ENCODE assay signal across 12 cellular contexts in the genomic region with DNA sequence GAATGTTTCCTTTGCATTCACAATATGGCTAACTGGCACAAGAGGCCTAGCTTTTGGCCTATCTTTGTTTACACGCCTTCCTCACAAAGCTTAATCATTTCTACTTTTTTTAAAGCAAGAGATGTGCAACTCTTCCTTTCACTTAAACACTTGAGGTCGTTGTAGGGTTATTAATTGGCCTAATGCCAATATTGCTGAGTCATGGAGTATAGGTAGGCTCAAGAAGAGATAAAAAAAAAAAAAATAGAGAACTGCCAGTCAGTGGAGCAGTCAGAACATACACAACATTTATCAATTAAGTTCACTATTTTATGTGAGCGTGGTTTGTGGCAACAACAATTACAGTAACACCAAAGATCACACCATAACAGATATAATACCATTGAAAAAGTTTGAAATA. TPM values are rescaled to one million over a fixed set of nuclear protein-coding genes. Genes with fewer than 3 reads are reported as not detected.
DNase-seq lines count a peak whose midpoint lies in the region; ATAC-seq, FAIRE-seq and TF ChIP-seq lines count a peak whose summit lies in the region.
"Had no signal": no experiment of that assay in that cellular context is flagged by ENCODE, and none has a peak within 500 bp of the region (broad histone marks: within the 10 kb centered on the region; RNA-seq: fewer than 3 reads in every experiment).

No MANE protein-coding gene starts in this region.

- no peak overlapping the region for H3K9ac ChIP-seq in HepG2 (ENCODE audit: insufficient read depth, low read depth, low read length)
- H3K9ac ChIP-seq: KMS-11 had no signal

- no TSS peak for BruUV-seq in HepG2 (replicated peaks; lab: Mats Ljungman, UMichigan)

- H3K4me3 Mint-ChIP-seq in activated naive CD8-positive, alpha-beta T cell treated with anti-CD3 and anti-CD28 coated beads for 36 hours = no peak overlapping the region

- peaks cover 18% of the 10 kb centered on the region for H3K36me3 Mint-ChIP-seq in activated naive CD8-positive, alpha-beta T cell treated with anti-CD3 and anti-CD28 coated beads for 36 hours

- H3K79me2 ChIP-seq in HepG2 (ENCODE audit: insufficient read depth, low read length) = peaks cover 27% of the 10 kb centered on the region

- ATAC-seq in HepG2 = no peak
- ATAC-seq in HG02852 (IDR thresholded peaks at IDR 0.05; ENCODE audit: unreplicated experiment) = no peak
- no peak for ATAC-seq in Right ventricle myocardium superior (ENCODE audit: poor library complexity)
- ATAC-seq: mucosa of descending colon had no signal

- H3K9me3 Mint-ChIP-seq in activated naive CD8-positive, alpha-beta T cell treated with anti-CD3 and anti-CD28 coated beads for 36 hours = no peaks in the 10 kb centered on the region
- H3K9me3 Mint-ChIP-seq: brain had no signal

- H2AFZ ChIP-seq in HepG2 (ENCODE audit: low read length) = no peak overlapping the region

- 69% methylated on average over 3 of the region's 3 CpGs for WGBS in HepG2 (ENCODE audit: low lambda C conversion rate)

- H3K4me1 Mint-ChIP-seq in activated naive CD8-positive, alpha-beta T cell treated with anti-CD3 and anti-CD28 coated beads for 36 hours = peaks cover 34% of the 10 kb centered on the region

- DNase-seq in DMS79 (lab: John Stamatoyannopoulos, UW) = peak; percentile 29
- DNase-seq in HT1080 (ENCODE audit: low read depth) = peak; percentile 57
- no peak for DNase-seq in activated naive CD8-positive, alpha-beta T cell treated with anti-CD3 and anti-CD28 coated beads for 36 hours
- peak; percentile 22 for DNase-seq in HepG2 (ENCODE audit: low spot score)
- no peak for DNase-seq in GOT3 (lab: John Stamatoyannopoulos, UW)
- DNase-seq in Right ventricle myocardium superior = no peak
- DNase-seq: activated CD4-positive, CD25-positive, alpha-beta regulatory T cell treated with anti-CD3 and anti-CD28 coated beads, Interleukin-2, amount 50 U/mL, for 72 hours; mucosa of descending colon had no signal

- intact Hi-C loops in HepG2 (cut with micrococcal nuclease; ENCODE audit: unreplicated experiment) (no loop called here), Right ventricle myocardium superior (cut with DNase I) (no loop called here)

- no peaks in the 10 kb centered on the region for H3K9me3 ChIP-seq in HepG2 (ENCODE audit: low read length)
- H3K9me3 ChIP-seq: mucosa of descending colon had no signal

- in situ Hi-C loops in HepG2 (cut with HindIII; ENCODE audit: extremely low pct_ligation_motif_present, low pct_unique_long_range_greater_than_20kb) = no loop called here

- CTCF ChIA-PET in HepG2 (lab: Yijun Ruan, JAX; ENCODE audit: low intra/inter-chr PET ratio, low total read pairs) = no interaction called here

- TF ChIP-seq CTCF in HepG2 (CRISPR knock-in tag; IDR thresholded peaks at IDR 0.05) = no peak

- no peak overlapping the region for H3K27ac ChIP-seq in HepG2 (ENCODE audit: extremely low read length, insufficient read depth, low read length)
- H3K27ac ChIP-seq: KMS-11 had no signal

- peak overlapping the region; percentile 30 for H3K27ac Mint-ChIP-seq in activated naive CD8-positive, alpha-beta T cell treated with anti-CD3 and anti-CD28 coated beads for 36 hours
- H3K27ac Mint-ChIP-seq: brain had no signal

- no peak overlapping the region for H3K4me3 ChIP-seq in HepG2 (replicated peaks in 1 of 3; ENCODE audit: insufficient read depth in 1 of 3, low read depth in 2 of 3, low read length in 3 of 3)
- H3K4me3 ChIP-seq: mucosa of descending colon had no signal

- no peak overlapping the region for H3K4me2 ChIP-seq in HepG2 (ENCODE audit: low read depth, low read length)
- H3K4me2 ChIP-seq: KMS-11 had no signal

- H3K4me1 ChIP-seq in HepG2 (ENCODE audit: insufficient read depth, low read length) = peaks cover 19% of the 10 kb centered on the region

- H3K27me3 Mint-ChIP-seq in activated naive CD8-positive, alpha-beta T cell treated with anti-CD3 and anti-CD28 coated beads for 36 hours = no peaks in the 10 kb centered on the region
- H3K27me3 Mint-ChIP-seq: brain had no signal

- H4K20me1 ChIP-seq in HepG2 (ENCODE audit: insufficient read depth, low read length) = no peaks in the 10 kb centered on the region

- no peak for TF ChIP-seq POLR2A in HepG2 (IDR thresholded peaks at IDR 0.05; ENCODE audit: insufficient read depth in 1 of 2, low read depth in 2 of 2, low read length in 2 of 2)

- no peak for TF ChIP-seq RAD21 in HepG2 (CRISPR knock-in tag; IDR thresholded peaks at IDR 0.05)

- POLR2A ChIA-PET in HepG2 (lab: Yijun Ruan, JAX) = interaction anchor here (0.9 kb wide), 1 partner anchor 13 kb away, joined by 3 read pairs; no protein-coding TSS in a partner anchor

- peaks cover 1 to 3% of the 10 kb centered on the region in 2 experiments; a peak in 2 of 5 replicates for H3K36me3 ChIP-seq in HepG2 (replicated peaks in 1 of 2; ENCODE audit: control insufficient read depth in 1 of 2, insufficient read depth in 2 of 2, low read length in 2 of 2)

- H3K27me3 ChIP-seq in HepG2 (ENCODE audit: control insufficient read depth in 1 of 2, insufficient read depth in 2 of 2, low read length in 2 of 2) = no peaks in the 10 kb centered on the region; a peak in 1 of 5 replicates

- TF ChIP-seq EP300 in HepG2 (IDR thresholded peaks at IDR 0.05; ENCODE audit: low read depth in 2 of 2, low read length in 2 of 2) (no peak), HepG2 (CRISPR knock-in tag; IDR thresholded peaks at IDR 0.05; ENCODE audit: borderline replicate concordance) (no peak)

- no peak for FAIRE-seq in HepG2 (lab: Jason Lieb, UNC)
- FAIRE-seq: frontal cortex had no signal

TF ChIP-seq in HepG2, 621 proteins besides CTCF, POLR2A, EP300 and RAD21 (continues in another document):
- no peak for TF ChIP-seq MTF1 (CRISPR knock-in tag; IDR thresholded peaks at IDR 0.05)
- TF ChIP-seq SYNCRIP (IDR thresholded peaks at IDR 0.05; ENCODE audit: insufficient read depth, low read depth, low read length) = no peak
- no peak for TF ChIP-seq TCF7 (IDR thresholded peaks at IDR 0.05; ENCODE audit: low read depth)

RNA-seq across cellular contexts. Expression of a gene that starts 5.9 kb away (rescaled TPM):
- 21.8 and 22.0 TPM in 2 replicates for total RNA-seq in HT1080 (2014; rRNA removed; shearing (Covaris generic))
- polyA plus RNA-seq in HT1080 (2015; cell fraction: cytosol; rRNA removed) = 15.4 and 17.4 TPM in 2 replicates
- polyA plus RNA-seq in HT1080 (2015; cell fraction: nucleus; rRNA removed) = 50.9 and 52.1 TPM in 2 replicates
- total RNA-seq in activated naive CD8-positive, alpha-beta T cell treated with anti-CD3 and anti-CD28 coated beads for 36 hours = 10 to 100 TPM; 28.4 to 28.5 TPM
- total RNA-seq in HepG2 (2016; rRNA removed; fragmentation: Illumina TruSeq; extraction: Trizol) (11.8 and 12.3 TPM in 2 replicates), Right ventricle myocardium superior (18.1 TPM)
- 1.6 and 2.1 TPM in 2 replicates for total RNA-seq in HepG2 (2016; cell fraction: cytosol; rRNA removed; fragmentation: Illumina TruSeq; extraction: Trizol; ENCODE audit: low read depth)
- 11.1 and 11.2 TPM in 2 replicates for total RNA-seq in HepG2 (2016; cell fraction: insoluble cytoplasmic fraction; rRNA removed; fragmentation: Illumina TruSeq; extraction: Trizol)
- total RNA-seq in HepG2 (2016; cell fraction: membrane; rRNA removed; fragmentation: Illumina TruSeq; extraction: Trizol) = 2.8 and 3.5 TPM in 2 replicates
- total RNA-seq in HepG2 (2016; cell fraction: nucleus; rRNA removed; fragmentation: Illumina TruSeq; extraction: Trizol) = 17.2 and 17.6 TPM in 2 replicates
- 18.6 and 23.4 TPM in 2 replicates for polyA plus RNA-seq in HepG2 (2011; rRNA removed)
- 8.3 and 8.9 TPM in 2 replicates for polyA plus RNA-seq in HepG2 (2011; cell fraction: cytosol; rRNA removed)
- 26.9 and 27.4 TPM in 2 replicates for polyA plus RNA-seq in HepG2 (2011; cell fraction: nucleus; rRNA removed)
- 7.2 and 7.5 TPM in 2 replicates for polyA plus RNA-seq in HepG2 (2012)
- polyA plus RNA-seq in HepG2 (2016; cell fraction: cytosol; fragmentation: Illumina TruSeq; extraction: Trizol; ENCODE audit: low read depth) = 0.44 and 0.62 TPM in 2 replicates
- polyA plus RNA-seq in HepG2 (2016; cell fraction: insoluble cytoplasmic fraction; fragmentation: Illumina TruSeq; extraction: Trizol; ENCODE audit: low read depth) = 10.7 and 10.8 TPM in 2 replicates
- polyA plus RNA-seq in HepG2 (2016; cell fraction: membrane; fragmentation: Illumina TruSeq; extraction: Trizol; ENCODE audit: low read depth) = 1.1 and 1.2 TPM in 2 replicates
- polyA plus RNA-seq in HepG2 (2016; cell fraction: nucleus; fragmentation: Illumina TruSeq; extraction: Trizol; ENCODE audit: insufficient read depth, low read depth) = 19.2 and 19.7 TPM in 2 replicates
- 78.1 and 115 TPM in 2 replicates for polyA minus RNA-seq in HepG2 (2011; rRNA and poly(A)+ RNA removed; ENCODE audit: low replicate concordance)
- 9.3 and 13.0 TPM in 2 replicates for polyA minus RNA-seq in HepG2 (2011; cell fraction: cytosol; rRNA and poly(A)+ RNA removed)
- 46.9 and 55.0 TPM in 2 replicates for polyA minus RNA-seq in HepG2 (2011; cell fraction: nucleus; rRNA and poly(A)+ RNA removed)

RNA-seq across cellular contexts. Expression of a gene that starts 6.2 kb away (rescaled TPM):
- 11.7 and 14.0 TPM in 2 replicates for total RNA-seq in HT1080 (2014; rRNA removed; shearing (Covaris generic))
- 17.7 and 18.2 TPM in 2 replicates for polyA plus RNA-seq in HT1080 (2015; cell fraction: cytosol; rRNA removed)
- polyA plus RNA-seq in HT1080 (2015; cell fraction: nucleus; rRNA removed) = 12.6 and 14.3 TPM in 2 replicates
- 10 to 100 TPM; 16.7 to 16.8 TPM for total RNA-seq in activated naive CD8-positive, alpha-beta T cell treated with anti-CD3 and anti-CD28 coated beads for 36 hours
- 45.9 and 70.0 TPM in 2 replicates for total RNA-seq in HepG2 (2016; rRNA removed; fragmentation: Illumina TruSeq; extraction: Trizol)
- 7.1 and 7.4 TPM in 2 replicates for total RNA-seq in HepG2 (2016; cell fraction: cytosol; rRNA removed; fragmentation: Illumina TruSeq; extraction: Trizol; ENCODE audit: low read depth)
- 48.2 and 69.3 TPM in 2 replicates for total RNA-seq in HepG2 (2016; cell fraction: insoluble cytoplasmic fraction; rRNA removed; fragmentation: Illumina TruSeq; extraction: Trizol)
- 23.8 and 25.3 TPM in 2 replicates for total RNA-seq in HepG2 (2016; cell fraction: membrane; rRNA removed; fragmentation: Illumina TruSeq; extraction: Trizol)
- 54.0 and 61.5 TPM in 2 replicates for total RNA-seq in HepG2 (2016; cell fraction: nucleus; rRNA removed; fragmentation: Illumina TruSeq; extraction: Trizol)
- 51.3 and 62.9 TPM in 2 replicates for polyA plus RNA-seq in HepG2 (2011; rRNA removed)
- polyA plus RNA-seq in HepG2 (2011; cell fraction: cytosol; rRNA removed) = 44.6 and 59.9 TPM in 2 replicates
- 10.5 and 11.9 TPM in 2 replicates for polyA plus RNA-seq in HepG2 (2011; cell fraction: nucleus; rRNA removed)
- polyA plus RNA-seq in HepG2 (2012) = 69.2 and 75.5 TPM in 2 replicates
- 5.7 TPM in 2 replicates for polyA plus RNA-seq in HepG2 (2016; cell fraction: cytosol; fragmentation: Illumina TruSeq; extraction: Trizol; ENCODE audit: low read depth)
- polyA plus RNA-seq in HepG2 (2016; cell fraction: insoluble cytoplasmic fraction; fragmentation: Illumina TruSeq; extraction: Trizol; ENCODE audit: low read depth) = 37.4 and 41.3 TPM in 2 replicates
- polyA plus RNA-seq in HepG2 (2016; cell fraction: membrane; fragmentation: Illumina TruSeq; extraction: Trizol; ENCODE audit: low read depth) = 10.6 and 10.8 TPM in 2 replicates
- polyA plus RNA-seq in HepG2 (2016; cell fraction: nucleus; fragmentation: Illumina TruSeq; extraction: Trizol; ENCODE audit: insufficient read depth, low read depth) = 58.2 and 58.6 TPM in 2 replicates
- 30.4 and 51.6 TPM in 2 replicates for polyA minus RNA-seq in HepG2 (2011; rRNA and poly(A)+ RNA removed; ENCODE audit: low replicate concordance)
- polyA minus RNA-seq in HepG2 (2011; cell fraction: cytosol; rRNA and poly(A)+ RNA removed) = 38.5 and 48.4 TPM in 2 replicates
- 28.3 and 33.1 TPM in 2 replicates for polyA minus RNA-seq in HepG2 (2011; cell fraction: nucleus; rRNA and poly(A)+ RNA removed)
- 9.4 TPM for total RNA-seq in Right ventricle myocardium superior

Comparison
In these comparisons a context has a peak if more than half of its experiments do, and no peak if none do; other contexts are left out.
1. DNase-seq: peak in DMS79 (single experiment), HT1080 (single experiment) and HepG2 (single experiment); none in activated naive CD8-positive, alpha-beta T cell treated with anti-CD3 and anti-CD28 coated beads for 36 hours (single experiment), GOT3 (single experiment) and Right ventricle myocardium superior (single experiment).